Comparison of ENCODE assay signal across 1 cellular context in genomic region chr12:49131051-49131972, GRCh38.
TF ChIP-seq lines count a peak whose summit lies in the region.

TSS of gene TUBA1B (minus strand) at chr12:49131395. CDS start at chr12:49131300, 95 bp downstream.

TF ChIP-seq in GM12878, 131 proteins besides CTCF, POLR2A, EP300 and RAD21 (continued from another document and continues in another):
- TF ChIP-seq PKNOX1 (IDR thresholded peaks at IDR 0.05) (no peak), ZBED1 (IDR thresholded peaks at IDR 0.05; ENCODE audit: borderline replicate concordance) (peak; percentile 41; the same call in 1 of the 2 replicates), BCL3 (IDR thresholded peaks at IDR 0.05; ENCODE audit: borderline replicate concordance, insufficient read depth, low read depth, low read length, poor library complexity, severe bottlenecking) (peak; percentile 38), TBL1XR1 (IDR thresholded peaks at IDR 0.05; ENCODE audit: low read depth, low read length) (no peak), MYB (IDR thresholded peaks at IDR 0.05; ENCODE audit: borderline replicate concordance, low read depth, low read length) (no peak), ATF7 (IDR thresholded peaks at IDR 0.05; ENCODE audit: low read depth) (no peak; the same call in 1 of the 2 replicates), HCFC1 (IDR thresholded peaks at IDR 0.05; ENCODE audit: low read length) (no peak), IRF4 (IDR thresholded peaks at IDR 0.05; ENCODE audit: low read depth, low read length) (no peak; the same call in 1 of the 2 replicates), FOS (IDR thresholded peaks at IDR 0.05; ENCODE audit: borderline replicate concordance, extremely low read depth, insufficient read length) (no peak), CHD4 (IDR thresholded peaks at IDR 0.05) (no peak), TARDBP (IDR thresholded peaks at IDR 0.05; ENCODE audit: borderline replicate concordance) (peak; percentile 82; the same call in 1 of the 2 replicates), ZBTB40 (IDR thresholded peaks at IDR 0.05; ENCODE audit: borderline replicate concordance) (no peak), CREM (IDR thresholded peaks at IDR 0.05; ENCODE audit: low read depth) (peak; percentile 43), NFXL1 (IDR thresholded peaks at IDR 0.05; ENCODE audit: borderline replicate concordance) (no peak), EED (IDR thresholded peaks at IDR 0.05; ENCODE audit: low read depth) (0 out of 2 replicates have a peak, but pooled peaks have one; percentile 20), NRF1 (conservative IDR thresholded peaks at IDR 0.05; ENCODE audit: low read depth, low read length) (0 out of 2 replicates have a peak, but pooled peaks have one; percentile 25), BMI1 (IDR thresholded peaks at IDR 0.05; ENCODE audit: borderline replicate concordance) (no peak), NFYA (IDR thresholded peaks at IDR 0.05; ENCODE audit: borderline replicate concordance, low read depth, low read length) (no peak), IRF3 (IDR thresholded peaks at IDR 0.05) (no peak), DPF2 (IDR thresholded peaks at IDR 0.05) (peak; percentile 54), CBX3 (IDR thresholded peaks at IDR 0.05; ENCODE audit: borderline replicate concordance, low read depth) (no peak), RB1 (IDR thresholded peaks at IDR 0.05; ENCODE audit: borderline replicate concordance) (no peak; the same call in 1 of the 2 replicates), BCLAF1 (IDR thresholded peaks at IDR 0.05) (no peak), JUND (IDR thresholded peaks at IDR 0.05; ENCODE audit: low read depth, low read length) (no peak), TCF7 (IDR thresholded peaks at IDR 0.05; ENCODE audit: borderline replicate concordance) (no peak), SMAD5 (IDR thresholded peaks at IDR 0.05; ENCODE audit: low read depth) (peak; percentile 99), CREB1 (IDR thresholded peaks at IDR 0.05; ENCODE audit: low read depth) (peak; percentile 66), E2F4 (IDR thresholded peaks at IDR 0.05; ENCODE audit: low read depth, low read length) (no peak), GATAD2B (conservative IDR thresholded peaks at IDR 0.05; ENCODE audit: low read depth) (peak; percentile 46; the same call in 1 of the 2 replicates), NR2C2 (IDR thresholded peaks at IDR 0.05; ENCODE audit: borderline replicate concordance, control insufficient read depth, insufficient read length, low read depth) (no peak), KDM1A (IDR thresholded peaks at IDR 0.05; ENCODE audit: borderline replicate concordance) (no peak), EZH2 (IDR thresholded peaks at IDR 0.05; ENCODE audit: borderline replicate concordance, control insufficient read depth, low read depth, low read length) (no peak), KAT2A (conservative IDR thresholded peaks at IDR 0.05; ENCODE audit: control insufficient read depth, low read depth, low read length) (no peak), MEF2A (IDR thresholded peaks at IDR 0.05; ENCODE audit: insufficient read depth, low read depth, low read length) (no peak), RFX5 (IDR thresholded peaks at IDR 0.05; ENCODE audit: low read depth, low read length) (no peak), SRF (IDR thresholded peaks at IDR 0.05; ENCODE audit: low read depth in 2 of 2, low read length in 2 of 2) (0 out of 4 replicates have a peak, but pooled peaks of 1 of the 2 experiments have one; percentile 8), SREBF2 (IDR thresholded peaks at IDR 0.05; ENCODE audit: low read length) (no peak), NKRF (conservative IDR thresholded peaks at IDR 0.05) (peak; percentile 59), IKZF1 (conservative IDR thresholded peaks at IDR 0.05) (peak; percentile 52), ZNF24 (IDR thresholded peaks at IDR 0.05) (no peak), SPI1 (IDR thresholded peaks at IDR 0.05; ENCODE audit: borderline replicate concordance, insufficient read depth, low read depth, low read length) (peak; percentile 52), YY1 (IDR thresholded peaks at IDR 0.05; ENCODE audit: low read depth, low read length) (peak; percentile 86), NFIC (IDR thresholded peaks at IDR 0.05; ENCODE audit: low read depth, low read length) (no peak), ZSCAN29 (IDR thresholded peaks at IDR 0.05) (no peak; the same call in 1 of the 2 replicates), ESRRA (IDR thresholded peaks at IDR 0.05; ENCODE audit: low read length) (no peak; the same call in 1 of the 2 replicates), BRCA1 (IDR thresholded peaks at IDR 0.05; ENCODE audit: low read depth, low read length) (no peak), PBX3 (IDR thresholded peaks at IDR 0.05; ENCODE audit: insufficient replicate concordance, low read depth, low read length) (peak; percentile 49), E4F1 (IDR thresholded peaks at IDR 0.05; ENCODE audit: borderline replicate concordance, partially characterized antibody) (no peak), POU2F2 (IDR thresholded peaks at IDR 0.05; ENCODE audit: borderline replicate concordance, low read depth, low read length) (peak; percentile 96; the same call in 2 of the 3 replicates)
